ENCODE assay signal across 2 cellular contexts in the genomic region with DNA sequence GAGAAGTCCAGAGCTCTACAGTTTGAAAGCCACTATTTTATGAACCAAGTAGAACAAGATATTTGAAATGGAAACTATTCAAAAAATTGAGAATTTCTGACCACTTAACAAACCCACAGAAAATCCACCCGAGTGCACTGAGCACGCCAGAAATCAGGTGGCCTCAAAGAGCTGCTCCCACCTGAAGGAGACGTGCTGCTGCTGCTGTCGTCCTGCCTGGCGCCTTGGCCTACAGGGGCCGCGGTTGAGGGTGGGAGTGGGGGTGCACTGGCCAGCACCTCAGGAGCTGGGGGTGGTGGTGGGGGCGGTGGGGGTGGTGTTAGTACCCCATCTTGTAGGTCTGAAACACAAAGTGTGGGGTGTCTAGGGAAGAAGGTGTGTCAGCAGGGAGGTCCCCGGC. TPM values are rescaled to one million over a fixed set of nuclear protein-coding genes. Genes with fewer than 3 reads are reported as not detected.
"Had no signal": no experiment of that assay in that cellular context is flagged by ENCODE, and none has a peak within 500 bp of the region (broad histone marks: within the 10 kb centered on the region; RNA-seq: fewer than 3 reads in every experiment).

No MANE protein-coding gene starts in this region.

RNA-seq across cellular contexts. Expression of a gene that starts 50.0 kb away (rescaled TPM):
- total RNA-seq: mammary epithelial cell, myocyte had no signal
